1 cellular context compared by ENCODE assay signal in the genomic region with DNA sequence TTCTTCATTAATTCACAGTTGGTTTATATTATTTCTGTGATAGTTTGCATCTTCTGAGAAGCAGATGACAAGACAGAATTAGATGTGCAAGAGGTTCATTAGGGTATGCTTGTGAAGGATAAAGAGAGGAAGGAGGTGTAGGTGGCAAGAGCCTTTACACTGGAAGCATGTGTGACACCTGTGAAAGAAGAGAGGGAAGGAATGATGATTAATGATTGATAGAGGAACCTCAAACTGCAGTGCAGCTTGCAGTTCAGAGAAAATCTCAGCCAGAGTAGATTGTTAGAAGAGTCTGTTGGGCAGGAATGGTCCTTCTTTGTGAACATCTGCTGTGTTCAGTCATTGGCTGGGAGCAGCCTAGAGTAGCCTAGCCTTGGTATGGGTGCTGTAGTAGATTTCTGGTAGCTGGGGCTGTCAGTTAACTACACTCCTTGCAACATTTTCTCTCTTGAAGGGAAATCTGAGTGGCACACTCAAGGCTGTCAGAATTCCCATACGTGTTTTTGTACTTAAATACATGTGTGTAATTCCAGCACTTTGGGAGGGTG.
TF ChIP-seq lines count a peak whose summit lies in the region.

No MANE protein-coding gene starts in this region.

TF ChIP-seq in WTC11, 78 proteins besides CTCF, POLR2A, EP300 and RAD21 (continued from another document):
- TF ChIP-seq, protein P1, sequence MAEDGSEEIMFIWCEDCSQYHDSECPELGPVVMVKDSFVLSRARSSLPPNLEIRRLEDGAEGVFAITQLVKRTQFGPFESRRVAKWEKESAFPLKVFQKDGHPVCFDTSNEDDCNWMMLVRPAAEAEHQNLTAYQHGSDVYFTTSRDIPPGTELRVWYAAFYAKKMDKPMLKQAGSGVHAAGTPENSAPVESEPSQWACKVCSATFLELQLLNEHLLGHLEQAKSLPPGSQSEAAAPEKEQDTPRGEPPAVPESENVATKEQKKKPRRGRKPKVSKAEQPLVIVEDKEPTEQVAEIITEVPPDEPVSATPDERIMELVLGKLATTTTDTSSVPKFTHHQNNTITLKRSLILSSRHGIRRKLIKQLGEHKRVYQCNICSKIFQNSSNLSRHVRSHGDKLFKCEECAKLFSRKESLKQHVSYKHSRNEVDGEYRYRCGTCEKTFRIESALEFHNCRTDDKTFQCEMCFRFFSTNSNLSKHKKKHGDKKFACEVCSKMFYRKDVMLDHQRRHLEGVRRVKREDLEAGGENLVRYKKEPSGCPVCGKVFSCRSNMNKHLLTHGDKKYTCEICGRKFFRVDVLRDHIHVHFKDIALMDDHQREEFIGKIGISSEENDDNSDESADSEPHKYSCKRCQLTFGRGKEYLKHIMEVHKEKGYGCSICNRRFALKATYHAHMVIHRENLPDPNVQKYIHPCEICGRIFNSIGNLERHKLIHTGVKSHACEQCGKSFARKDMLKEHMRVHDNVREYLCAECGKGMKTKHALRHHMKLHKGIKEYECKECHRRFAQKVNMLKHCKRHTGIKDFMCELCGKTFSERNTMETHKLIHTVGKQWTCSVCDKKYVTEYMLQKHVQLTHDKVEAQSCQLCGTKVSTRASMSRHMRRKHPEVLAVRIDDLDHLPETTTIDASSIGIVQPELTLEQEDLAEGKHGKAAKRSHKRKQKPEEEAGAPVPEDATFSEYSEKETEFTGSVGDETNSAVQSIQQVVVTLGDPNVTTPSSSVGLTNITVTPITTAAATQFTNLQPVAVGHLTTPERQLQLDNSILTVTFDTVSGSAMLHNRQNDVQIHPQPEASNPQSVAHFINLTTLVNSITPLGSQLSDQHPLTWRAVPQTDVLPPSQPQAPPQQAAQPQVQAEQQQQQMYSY (CRISPR knock-in tag; IDR thresholded peaks at IDR 0.05) = no peak
- TF ChIP-seq, protein P2, sequence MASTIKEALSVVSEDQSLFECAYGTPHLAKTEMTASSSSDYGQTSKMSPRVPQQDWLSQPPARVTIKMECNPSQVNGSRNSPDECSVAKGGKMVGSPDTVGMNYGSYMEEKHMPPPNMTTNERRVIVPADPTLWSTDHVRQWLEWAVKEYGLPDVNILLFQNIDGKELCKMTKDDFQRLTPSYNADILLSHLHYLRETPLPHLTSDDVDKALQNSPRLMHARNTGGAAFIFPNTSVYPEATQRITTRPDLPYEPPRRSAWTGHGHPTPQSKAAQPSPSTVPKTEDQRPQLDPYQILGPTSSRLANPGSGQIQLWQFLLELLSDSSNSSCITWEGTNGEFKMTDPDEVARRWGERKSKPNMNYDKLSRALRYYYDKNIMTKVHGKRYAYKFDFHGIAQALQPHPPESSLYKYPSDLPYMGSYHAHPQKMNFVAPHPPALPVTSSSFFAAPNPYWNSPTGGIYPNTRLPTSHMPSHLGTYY (CRISPR knock-in tag; IDR thresholded peaks at IDR 0.05) = no peak
- TF ChIP-seq, protein P3, sequence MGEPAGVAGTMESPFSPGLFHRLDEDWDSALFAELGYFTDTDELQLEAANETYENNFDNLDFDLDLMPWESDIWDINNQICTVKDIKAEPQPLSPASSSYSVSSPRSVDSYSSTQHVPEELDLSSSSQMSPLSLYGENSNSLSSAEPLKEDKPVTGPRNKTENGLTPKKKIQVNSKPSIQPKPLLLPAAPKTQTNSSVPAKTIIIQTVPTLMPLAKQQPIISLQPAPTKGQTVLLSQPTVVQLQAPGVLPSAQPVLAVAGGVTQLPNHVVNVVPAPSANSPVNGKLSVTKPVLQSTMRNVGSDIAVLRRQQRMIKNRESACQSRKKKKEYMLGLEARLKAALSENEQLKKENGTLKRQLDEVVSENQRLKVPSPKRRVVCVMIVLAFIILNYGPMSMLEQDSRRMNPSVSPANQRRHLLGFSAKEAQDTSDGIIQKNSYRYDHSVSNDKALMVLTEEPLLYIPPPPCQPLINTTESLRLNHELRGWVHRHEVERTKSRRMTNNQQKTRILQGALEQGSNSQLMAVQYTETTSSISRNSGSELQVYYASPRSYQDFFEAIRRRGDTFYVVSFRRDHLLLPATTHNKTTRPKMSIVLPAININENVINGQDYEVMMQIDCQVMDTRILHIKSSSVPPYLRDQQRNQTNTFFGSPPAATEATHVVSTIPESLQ (CRISPR knock-in tag; IDR thresholded peaks at IDR 0.05) = no peak
- TF ChIP-seq RORB (CRISPR knock-in tag; IDR thresholded peaks at IDR 0.05) (no peak), NR2C2 (CRISPR knock-in tag; IDR thresholded peaks at IDR 0.05) (no peak)
- TF ChIP-seq, protein P4, sequence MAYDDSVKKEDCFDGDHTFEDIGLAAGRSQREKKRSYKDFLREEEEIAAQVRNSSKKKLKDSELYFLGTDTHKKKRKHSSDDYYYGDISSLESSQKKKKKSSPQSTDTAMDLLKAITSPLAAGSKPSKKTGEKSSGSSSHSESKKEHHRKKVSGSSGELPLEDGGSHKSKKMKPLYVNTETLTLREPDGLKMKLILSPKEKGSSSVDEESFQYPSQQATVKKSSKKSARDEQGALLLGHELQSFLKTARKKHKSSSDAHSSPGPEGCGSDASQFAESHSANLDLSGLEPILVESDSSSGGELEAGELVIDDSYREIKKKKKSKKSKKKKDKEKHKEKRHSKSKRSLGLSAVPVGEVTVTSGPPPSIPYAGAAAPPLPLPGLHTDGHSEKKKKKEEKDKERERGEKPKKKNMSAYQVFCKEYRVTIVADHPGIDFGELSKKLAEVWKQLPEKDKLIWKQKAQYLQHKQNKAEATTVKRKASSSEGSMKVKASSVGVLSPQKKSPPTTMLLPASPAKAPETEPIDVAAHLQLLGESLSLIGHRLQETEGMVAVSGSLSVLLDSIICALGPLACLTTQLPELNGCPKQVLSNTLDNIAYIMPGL (CRISPR knock-in tag; IDR thresholded peaks at IDR 0.05) = no peak
TF ChIP-seq in WTC11: peak in this region for 0.
